ENCODE assay signal across 28 cellular contexts in genomic region chr15:57245714-57246113, GRCh38.
"Had no signal": no experiment of that assay in that cellular context is flagged by ENCODE, and none has a peak within 500 bp of the region (broad histone marks: within the 10 kb centered on the region; RNA-seq: fewer than 3 reads in every experiment).

No MANE protein-coding gene starts in this region.

- H3K4me1 Mint-ChIP-seq: activated CD8-positive, alpha-beta memory T cell treated with anti-CD3 and anti-CD28 coated beads, Interleukin-2, amount 10 ng/mL, durations not matched to agents 7 days and 5 days; central memory CD8-positive, alpha-beta T cell; stimulated activated memory B cell treated with anti-CD40 and anti-IgM and Interleukin-4, amounts not matched to agents 10 μg/mL and 1 μg/mL and 100 μg/mL, for 72 hours had no signal

- H3K9me3 ChIP-seq: colonic mucosa, esophagus muscularis mucosa, neutrophil, ovary, stomach, suprapubic skin, tibial nerve had no signal

- H3K27me3 Mint-ChIP-seq: activated CD4-positive, alpha-beta T cell treated with anti-CD3 and anti-CD28 coated beads, Interleukin-2, amount 10 ng/mL, durations not matched to agents 24 days and 14 days; activated CD8-positive, alpha-beta memory T cell treated with anti-CD3 and anti-CD28 coated beads, Interleukin-2, amount 10 ng/mL, durations not matched to agents 7 days and 5 days; activated CD8-positive, alpha-beta T cell treated with anti-CD3 and anti-CD28 coated beads for 36 hours; central memory CD8-positive, alpha-beta T cell; effector memory CD8-positive, alpha-beta T cell; naive thymus-derived CD8-positive, alpha-beta T cell; stimulated activated memory B cell treated with anti-CD40 and anti-IgM and Interleukin-4, amounts not matched to agents 10 μg/mL and 1 μg/mL and 100 μg/mL, for 72 hours had no signal

- ATAC-seq: activated CD4-positive, CD25-positive, alpha-beta regulatory T cell treated with anti-CD3 and anti-CD28 coated beads, Interleukin-2, amount 50 U/mL, for 24 hours; activated CD8-positive, alpha-beta memory T cell treated with anti-CD3 and anti-CD28 coated beads, Interleukin-2, amount 10 ng/mL, durations not matched to agents 7 days and 5 days; activated CD8-positive, alpha-beta T cell treated with anti-CD3 and anti-CD28 coated beads for 36 hours; effector memory CD8-positive, alpha-beta T cell; naive thymus-derived CD8-positive, alpha-beta T cell; stimulated activated memory B cell treated with anti-CD40 and anti-IgM and Interleukin-4, amounts not matched to agents 10 μg/mL and 1 μg/mL and 100 μg/mL, for 72 hours had no signal

- H3K4me1 ChIP-seq: colonic mucosa, suprapubic skin had no signal

- H3K36me3 ChIP-seq: colonic mucosa, ovary had no signal

- H3K27ac ChIP-seq: brain microvascular endothelial cell, colonic mucosa, neutrophil, skin epidermis, stomach, suprapubic skin, tibial nerve, VCaP had no signal

- DNase-seq: activated CD4-positive, alpha-beta T cell treated with anti-CD3 and anti-CD28 coated beads, Interleukin-2, amount 10 ng/mL, durations not matched to agents 24 days and 14 days; activated CD8-positive, alpha-beta memory T cell treated with anti-CD3 and anti-CD28 coated beads, Interleukin-2, amount 10 ng/mL, durations not matched to agents 7 days and 5 days; activated CD8-positive, alpha-beta T cell treated with anti-CD3 and anti-CD28 coated beads for 36 hours; activated effector memory CD4-positive, alpha-beta T cell treated with anti-CD3 and anti-CD28 coated beads, Interleukin-2, amount 50 U/mL, for 16 hours; activated naive CD4-positive, alpha-beta T cell treated with anti-CD3 and anti-CD28 coated beads, Interleukin-2, amount 50 U/mL, for 16 hours; activated T-cell treated with anti-CD3 and anti-CD28 coated beads for 4 hours; anterior cingulate cortex; brain microvascular endothelial cell; colonic mucosa; dorsolateral prefrontal cortex; effector memory CD8-positive, alpha-beta T cell; hypothalamus; mesendoderm; naive thymus-derived CD8-positive, alpha-beta T cell; ovary; right cardiac atrium; stimulated activated CD4-positive, alpha-beta T cell treated with anti-CD3 and anti-CD28 coated beads, Interleukin-2, amount 100 ng/mL, for 24 hours; stomach had no signal

- H3K27me3 ChIP-seq: brain microvascular endothelial cell, colonic mucosa, dorsolateral prefrontal cortex, esophagus muscularis mucosa, neutrophil, ovary, stomach, suprapubic skin, tibial nerve had no signal

- H3K4me3 Mint-ChIP-seq: activated CD4-positive, alpha-beta T cell treated with anti-CD3 and anti-CD28 coated beads, Interleukin-2, amount 10 ng/mL, durations not matched to agents 24 days and 14 days; activated CD8-positive, alpha-beta memory T cell treated with anti-CD3 and anti-CD28 coated beads, Interleukin-2, amount 10 ng/mL, durations not matched to agents 7 days and 5 days; activated CD8-positive, alpha-beta T cell treated with anti-CD3 and anti-CD28 coated beads for 36 hours; central memory CD8-positive, alpha-beta T cell; effector memory CD8-positive, alpha-beta T cell; naive thymus-derived CD8-positive, alpha-beta T cell; stimulated activated memory B cell treated with anti-CD40 and anti-IgM and Interleukin-4, amounts not matched to agents 10 μg/mL and 1 μg/mL and 100 μg/mL, for 72 hours; T-helper 2 cell treated with Interferon-gamma antibody and Interleukin-4, amounts not matched to agents 5 μg/mL and 100 μg/mL, for 36 hours had no signal

- H3K9me3 Mint-ChIP-seq: activated CD4-positive, alpha-beta T cell treated with anti-CD3 and anti-CD28 coated beads, Interleukin-2, amount 10 ng/mL, durations not matched to agents 24 days and 14 days; activated CD8-positive, alpha-beta T cell treated with anti-CD3 and anti-CD28 coated beads for 36 hours; central memory CD8-positive, alpha-beta T cell; effector memory CD8-positive, alpha-beta T cell; naive thymus-derived CD8-positive, alpha-beta T cell; stimulated activated memory B cell treated with anti-CD40 and anti-IgM and Interleukin-4, amounts not matched to agents 10 μg/mL and 1 μg/mL and 100 μg/mL, for 72 hours; T-helper 2 cell treated with Interferon-gamma antibody and Interleukin-4, amounts not matched to agents 5 μg/mL and 100 μg/mL, for 36 hours had no signal

- H3K4me3 ChIP-seq: colonic mucosa, esophagus muscularis mucosa, ovary, skin epidermis, stomach, suprapubic skin, tibial nerve had no signal

- H3K27ac Mint-ChIP-seq: activated CD4-positive, alpha-beta T cell treated with anti-CD3 and anti-CD28 coated beads, Interleukin-2, amount 10 ng/mL, durations not matched to agents 24 days and 14 days; activated CD8-positive, alpha-beta memory T cell treated with anti-CD3 and anti-CD28 coated beads, Interleukin-2, amount 10 ng/mL, durations not matched to agents 7 days and 5 days; activated CD8-positive, alpha-beta T cell treated with anti-CD3 and anti-CD28 coated beads for 36 hours; effector memory CD8-positive, alpha-beta T cell; stimulated activated memory B cell treated with anti-CD40 and anti-IgM and Interleukin-4, amounts not matched to agents 10 μg/mL and 1 μg/mL and 100 μg/mL, for 72 hours; T-helper 2 cell treated with Interferon-gamma antibody and Interleukin-4, amounts not matched to agents 5 μg/mL and 100 μg/mL, for 36 hours had no signal
